ENCODE assay signal across 20 cellular contexts in genomic region chr17:46868689-46869187, GRCh38. TPM values are rescaled to one million over a fixed set of nuclear protein-coding genes. Genes with fewer than 3 reads are reported as not detected.
"Had no signal": no experiment of that assay in that cellular context is flagged by ENCODE, and none has a peak within 500 bp of the region (broad histone marks: within the 10 kb centered on the region; RNA-seq: fewer than 3 reads in every experiment).

No MANE protein-coding gene starts in this region.

- H3K27me3 ChIP-seq: brain microvascular endothelial cell had no signal

- H3K36me3 ChIP-seq: brain microvascular endothelial cell, neutrophil had no signal

- H3K36me3 Mint-ChIP-seq: activated naive CD8-positive, alpha-beta T cell; immature natural killer cell; naive thymus-derived CD8-positive, alpha-beta T cell; stimulated activated memory B cell treated with anti-CD40 and anti-IgM and Interleukin-4, amounts not matched to agents 10 μg/mL and 1 μg/mL and 100 μg/mL, for 72 hours had no signal

- H3K27me3 Mint-ChIP-seq: activated naive CD8-positive, alpha-beta T cell had no signal

- H3K4me3 ChIP-seq: lung had no signal

- H3K27ac ChIP-seq: brain microvascular endothelial cell, neutrophil had no signal

- H3K4me3 Mint-ChIP-seq: activated CD4-positive, alpha-beta T cell treated with anti-CD3 and anti-CD28 coated beads, Interleukin-2, amount 10 ng/mL, durations not matched to agents 7 days and 5 days; activated naive CD8-positive, alpha-beta T cell; activated T-cell treated with anti-CD3 and anti-CD28 coated beads, Interleukin-2, amount 50 U/mL, for 72 hours; immature natural killer cell; naive thymus-derived CD8-positive, alpha-beta T cell; stimulated activated memory B cell treated with anti-CD40 and anti-IgM and Interleukin-4, amounts not matched to agents 10 μg/mL and 1 μg/mL and 100 μg/mL, for 72 hours had no signal

- H3K9me3 ChIP-seq: neutrophil had no signal

- ATAC-seq: activated T-cell treated with anti-CD3 and anti-CD28 coated beads, Interleukin-2, amount 50 U/mL, for 72 hours; left cardiac atrium; naive thymus-derived CD8-positive, alpha-beta T cell; stimulated activated memory B cell treated with anti-CD40 and anti-IgM and Interleukin-4, amounts not matched to agents 10 μg/mL and 1 μg/mL and 100 μg/mL, for 72 hours had no signal

- H3K4me1 Mint-ChIP-seq: stimulated activated memory B cell treated with anti-CD40 and anti-IgM and Interleukin-4, amounts not matched to agents 10 μg/mL and 1 μg/mL and 100 μg/mL, for 72 hours had no signal

- H3K27ac Mint-ChIP-seq: activated CD4-positive, alpha-beta T cell treated with anti-CD3 and anti-CD28 coated beads, Interleukin-2, amount 10 ng/mL, durations not matched to agents 7 days and 5 days; activated naive CD8-positive, alpha-beta T cell; activated T-cell treated with anti-CD3 and anti-CD28 coated beads, Interleukin-2, amount 50 U/mL, for 72 hours; immature natural killer cell; stimulated activated memory B cell treated with anti-CD40 and anti-IgM and Interleukin-4, amounts not matched to agents 10 μg/mL and 1 μg/mL and 100 μg/mL, for 72 hours had no signal

- DNase-seq: activated CD4-positive, alpha-beta T cell treated with anti-CD3 and anti-CD28 coated beads, Interleukin-2, amount 10 ng/mL, durations not matched to agents 7 days and 5 days; activated CD4-positive, CD25-positive, alpha-beta regulatory T cell; activated CD8-positive, alpha-beta memory T cell treated with anti-CD3 and anti-CD28 coated beads, Interleukin-2, amount 50 U/mL, for 48 hours; activated gamma-delta T cell treated with Interleukin-2 at 50 U/mL for 16 hours; activated T-cell treated with anti-CD3 and anti-CD28 coated beads, Interleukin-2, amount 50 U/mL, for 72 hours; amygdala; brain microvascular endothelial cell; dermis blood vessel endothelial cell; erythroblast; glutamatergic neuron; immature natural killer cell; left cardiac atrium; retina; stimulated activated CD4-positive, alpha-beta T cell treated with anti-CD3 and anti-CD28 coated beads, Interleukin-2, amount 100 ng/mL, for 48 hours had no signal

- H3K9me3 Mint-ChIP-seq: activated CD4-positive, alpha-beta T cell treated with anti-CD3 and anti-CD28 coated beads, Interleukin-2, amount 10 ng/mL, durations not matched to agents 7 days and 5 days; activated T-cell treated with anti-CD3 and anti-CD28 coated beads, Interleukin-2, amount 50 U/mL, for 72 hours; immature natural killer cell; naive thymus-derived CD8-positive, alpha-beta T cell; stimulated activated memory B cell treated with anti-CD40 and anti-IgM and Interleukin-4, amounts not matched to agents 10 μg/mL and 1 μg/mL and 100 μg/mL, for 72 hours had no signal

RNA-seq across cellular contexts. Expression of gene WNT9B, which starts 17.4 kb away (rescaled TPM):
- total RNA-seq: activated CD4-positive, alpha-beta T cell treated with anti-CD3 and anti-CD28 coated beads, Interleukin-2, amount 10 ng/mL, durations not matched to agents 7 days and 5 days; activated T-cell treated with anti-CD3 and anti-CD28 coated beads, Interleukin-2, amount 50 U/mL, for 72 hours; dermis blood vessel endothelial cell; naive thymus-derived CD8-positive, alpha-beta T cell; skeletal muscle tissue had no signal
- polyA plus RNA-seq: immature natural killer cell; naive thymus-derived CD8-positive, alpha-beta T cell had no signal

RNA-seq across cellular contexts. Expression of gene WNT3, which starts 50.2 kb away (rescaled TPM):
- total RNA-seq: activated CD4-positive, alpha-beta T cell treated with anti-CD3 and anti-CD28 coated beads, Interleukin-2, amount 10 ng/mL, durations not matched to agents 7 days and 5 days; naive thymus-derived CD8-positive, alpha-beta T cell had no signal
- polyA plus RNA-seq: naive thymus-derived CD8-positive, alpha-beta T cell had no signal
